21 cellular contexts compared by ENCODE assay signal in genomic region chr20:4068708-4069107, GRCh38. TPM values are rescaled to one million over a fixed set of nuclear protein-coding genes. Genes with fewer than 3 reads are reported as not detected.
DNase-seq lines count a peak whose midpoint lies in the region; ATAC-seq, FAIRE-seq and TF ChIP-seq lines count a peak whose summit lies in the region.
"Had no signal": no experiment of that assay in that cellular context is flagged by ENCODE, and none has a peak within 500 bp of the region (broad histone marks: within the 10 kb centered on the region; RNA-seq: fewer than 3 reads in every experiment).

No MANE protein-coding gene starts in this region.

- H3K4me1 ChIP-seq in small intestine (ENCODE audit: control insufficient read depth in 2 of 2, insufficient read depth in 1 of 2, low read depth in 1 of 2, low read length in 1 of 2), result peaks cover 0 to 3% of the 10 kb centered on the region in 2 donors

- H3K4me3 ChIP-seq in fibroblast of mammary gland (ENCODE audit: control insufficient read depth, low read depth, low read length) (no peak overlapping the region), small intestine (ENCODE audit: low read depth in 1 of 2, low read length in 2 of 2) (no peak overlapping the region)
- H3K4me3 ChIP-seq: esophagus muscularis mucosa, left lung had no signal

- 0 out of 2 replicates have a peak, but pooled peaks cover 5% of the 10 kb centered on the region for H3K36me3 Mint-ChIP-seq in HFFc6 (ENCODE audit: low read depth)
- H3K36me3 Mint-ChIP-seq: naive thymus-derived CD8-positive, alpha-beta T cell had no signal

- no peak for FAIRE-seq in small intestine (lab: Jason Lieb, UNC)
- FAIRE-seq: GM18507, GM19239 had no signal

- H3K4me1 Mint-ChIP-seq in HFFc6 (ENCODE audit: low read depth), result peaks cover 82% of the 10 kb centered on the region

- no peak for TF ChIP-seq CTCF in HFFc6 (IDR thresholded peaks at IDR 0.05)
- no peak for TF ChIP-seq CTCF in fibroblast of mammary gland (conservative IDR thresholded peaks at IDR 0.05; ENCODE audit: control insufficient read depth, insufficient read depth, low read depth, low read length)

- no peak for DNase-seq in HFFc6
- peak; percentile 63 for DNase-seq in RPMI7951 (ENCODE audit: low read depth)
- peak; percentile 49 for DNase-seq in fibroblast of mammary gland (ENCODE audit: low read depth)
- DNase-seq in small intestine, result peak; percentile 49
- DNase-seq in activated CD4-positive, alpha-beta T cell treated with anti-CD3 and anti-CD28 coated beads, Interleukin-2, amount 50 U/mL, for 4 hours, result no peak
- DNase-seq in ACHN, result no peak
- DNase-seq: activated CD4-positive, alpha-beta T cell treated with anti-CD3 and anti-CD28 coated beads for 36 hours; activated naive CD8-positive, alpha-beta T cell treated with anti-CD3 and anti-CD28 coated beads, Interleukin-2, amount 10 ng/mL, durations not matched to agents 7 days and 5 days; activated T-cell treated with anti-CD3 and anti-CD28 coated beads for 4 hours; cerebellar nuclear complex; hypothalamus; left lung; naive thymus-derived CD8-positive, alpha-beta T cell; retina; Right ventricle myocardium superior had no signal

- no peaks in the 10 kb centered on the region for H3K9me3 ChIP-seq in small intestine (ENCODE audit: control insufficient read depth, low read depth)
- H3K9me3 ChIP-seq: esophagus muscularis mucosa, left lung had no signal

- no peaks in the 10 kb centered on the region for H3K36me3 ChIP-seq in small intestine (ENCODE audit: control insufficient read depth in 2 of 2, insufficient read depth in 2 of 2, low read length in 2 of 2)
- H3K36me3 ChIP-seq: esophagus muscularis mucosa, left lung had no signal

- in situ Hi-C loops in ACHN (cut with HindIII; ENCODE audit: low pct_ligation_motif_present, low pct_unique_long_range_greater_than_20kb, low sequenced_read_pairs), result no loop called here

- H3K27me3 Mint-ChIP-seq in HFFc6 (ENCODE audit: insufficient read depth), result no peaks in the 10 kb centered on the region
- H3K27me3 Mint-ChIP-seq: activated CD4-positive, alpha-beta T cell treated with anti-CD3 and anti-CD28 coated beads for 36 hours; activated naive CD8-positive, alpha-beta T cell treated with anti-CD3 and anti-CD28 coated beads, Interleukin-2, amount 10 ng/mL, durations not matched to agents 7 days and 5 days; naive thymus-derived CD8-positive, alpha-beta T cell had no signal

- peaks cover 3% of the 10 kb centered on the region; the same call in 1 of the 2 replicates for H3K9me3 Mint-ChIP-seq in HFFc6
- H3K9me3 Mint-ChIP-seq: type B pancreatic cell had no signal

- 26 to 52% (median 31%) methylated on average over 4 of the region's 4 CpGs for WGBS in small intestine, 3 donors

- no peak overlapping the region; the same call in 1 of the 2 replicates for H3K4me3 Mint-ChIP-seq in HFFc6
- H3K4me3 Mint-ChIP-seq: activated CD4-positive, alpha-beta T cell treated with anti-CD3 and anti-CD28 coated beads for 36 hours; activated naive CD8-positive, alpha-beta T cell treated with anti-CD3 and anti-CD28 coated beads, Interleukin-2, amount 10 ng/mL, durations not matched to agents 7 days and 5 days; naive thymus-derived CD8-positive, alpha-beta T cell; type B pancreatic cell had no signal

- no peak overlapping the region for H3K27ac ChIP-seq in small intestine (ENCODE audit: low read depth in 1 of 2, low read length in 1 of 2)

- ATAC-seq in HG03460 (IDR thresholded peaks at IDR 0.05; ENCODE audit: unreplicated experiment), result no peak
- no peak for ATAC-seq in GM21381 (IDR thresholded peaks at IDR 0.05; ENCODE audit: unreplicated experiment)
- ATAC-seq: activated CD4-positive, alpha-beta T cell treated with anti-CD3 and anti-CD28 coated beads for 36 hours; left lung; naive thymus-derived CD8-positive, alpha-beta T cell had no signal

- peak overlapping the region; percentile 89 for H3K27ac Mint-ChIP-seq in HFFc6
- H3K27ac Mint-ChIP-seq: activated CD4-positive, alpha-beta T cell treated with anti-CD3 and anti-CD28 coated beads for 36 hours; activated naive CD8-positive, alpha-beta T cell treated with anti-CD3 and anti-CD28 coated beads, Interleukin-2, amount 10 ng/mL, durations not matched to agents 7 days and 5 days; type B pancreatic cell had no signal

- H3K27me3 ChIP-seq in small intestine (ENCODE audit: control insufficient read depth in 2 of 2, insufficient read depth in 2 of 2, low read length in 2 of 2), result no peaks in the 10 kb centered on the region
- H3K27me3 ChIP-seq: esophagus muscularis mucosa, left lung had no signal

RNA-seq across cellular contexts. Expression of gene RNF24, which starts 53.4 kb away (rescaled TPM):
- 10 to 100 TPM; 21.3 to 26.6 (median 24.7) TPM for total RNA-seq in HFFc6 (2021; fragmentation: NEBNext Ultra II Directional; extraction: Animal tissue kit (Norgen Biotek cat#: 25700))
- total RNA-seq in RPMI7951 (2014; rRNA removed; shearing (Covaris generic)), result 25.1 and 26.3 TPM in 2 replicates
- 1 to 10 TPM; 1.6 to 3.6 (median 2.0) TPM for polyA plus RNA-seq in small intestine

Comparison
In these comparisons a context has a peak if more than half of its experiments do, and no peak if none do; other contexts are left out.
1. DNase-seq: peak in RPMI7951 (single experiment), fibroblast of mammary gland (single experiment) and small intestine (single experiment); none in HFFc6 (single experiment), activated CD4-positive, alpha-beta T cell treated with anti-CD3 and anti-CD28 coated beads, Interleukin-2, amount 50 U/mL, for 4 hours (0 of 2) and ACHN (single experiment).